ENCODE assay signal across 8 cellular contexts in genomic region chr17:8832711-8833352, GRCh38. TPM values are rescaled to one million over a fixed set of nuclear protein-coding genes. Genes with fewer than 3 reads are reported as not detected.
A peak's percentile ranks its signal among the peaks of the same experiment; 100 is the strongest.
DNase-seq lines count a peak whose midpoint lies in the region; ATAC-seq and TF ChIP-seq lines count a peak whose summit lies in the region.

No MANE protein-coding gene starts in this region.

- H3K4me3 Mint-ChIP-seq in MCF 10A (ENCODE audit: unreplicated experiment), result no peak overlapping the region
- H3K4me3 Mint-ChIP-seq in progenitor cell of endocrine pancreas (ENCODE audit: low read depth), result no peak overlapping the region

- CTCF ChIA-PET in MCF 10A (lab: Yijun Ruan, JAX), result interaction anchor here (0.6 kb wide), 1 partner anchor 273 kb away, joined by 4 read pairs; no protein-coding TSS in a partner anchor

- intact Hi-C loops in MCF 10A (cut with micrococcal nuclease), result no loop called here

- H3K27me3 Mint-ChIP-seq in MCF 10A (ENCODE audit: insufficient read depth, unreplicated experiment), result no peaks in the 10 kb centered on the region
- no peaks in the 10 kb centered on the region for H3K27me3 Mint-ChIP-seq in progenitor cell of endocrine pancreas

- no TSS peak for BruUV-seq in MCF 10A (replicated peaks; lab: Mats Ljungman, UMichigan)

- peak; percentile 8 for DNase-seq in EL
- DNase-seq in NCI-H774 (lab: John Stamatoyannopoulos, UW), result peak; percentile 0
- peak; percentile 6 for DNase-seq in MCF 10A (ENCODE audit: unreplicated experiment)
- no peak for DNase-seq in progenitor cell of endocrine pancreas (ENCODE audit: low spot score, unreplicated experiment)
- DNase-seq in NCI-H1092 (lab: John Stamatoyannopoulos, UW), result no peak

- H3K4me1 Mint-ChIP-seq in MCF 10A (ENCODE audit: insufficient read depth, unreplicated experiment) (peaks cover 7% of the 10 kb centered on the region), progenitor cell of endocrine pancreas (ENCODE audit: low read depth) (peaks cover 3% of the 10 kb centered on the region)

- TF ChIP-seq CTCF in MCF 10A (IDR thresholded peaks at IDR 0.05; ENCODE audit: unreplicated experiment), result peak; percentile 38
- peak; percentile 55 for TF ChIP-seq CTCF in progenitor cell of endocrine pancreas (IDR thresholded peaks at IDR 0.05; ENCODE audit: unreplicated experiment)

- H3K36me3 Mint-ChIP-seq in MCF 10A (ENCODE audit: insufficient read depth, unreplicated experiment) (no peaks in the 10 kb centered on the region), progenitor cell of endocrine pancreas (ENCODE audit: insufficient read depth) (no peaks in the 10 kb centered on the region)

- H3K9me3 Mint-ChIP-seq in MCF 10A (ENCODE audit: unreplicated experiment) (peaks cover 8% of the 10 kb centered on the region), progenitor cell of endocrine pancreas (ENCODE audit: low read depth) (no peaks in the 10 kb centered on the region)

- H3K27ac Mint-ChIP-seq in MCF 10A (ENCODE audit: low read depth, unreplicated experiment) (no peak overlapping the region), progenitor cell of endocrine pancreas (no peak overlapping the region)

- no peak for ATAC-seq in GM21423 (IDR thresholded peaks at IDR 0.05; ENCODE audit: unreplicated experiment)
- ATAC-seq in GM18907 (IDR thresholded peaks at IDR 0.05; ENCODE audit: unreplicated experiment), result no peak
- ATAC-seq in GM18870 (IDR thresholded peaks at IDR 0.05; ENCODE audit: unreplicated experiment), result no peak

- POLR2A ChIA-PET in MCF 10A (lab: Yijun Ruan, JAX), result no interaction called here

RNA-seq across cellular contexts. Expression of gene MFSD6L, which starts 33.7 kb away (rescaled TPM):
- total RNA-seq in MCF 10A (2022) (not detected in 2 replicates), progenitor cell of endocrine pancreas (10.7 and 11.2 TPM in 2 replicates)

RNA-seq across cellular contexts. Expression of gene PIK3R6, which starts 34.6 kb away (rescaled TPM):
- total RNA-seq in MCF 10A (2022) (not detected in 2 replicates), progenitor cell of endocrine pancreas (0.07 TPM in 1 of 2 replicates, not detected in the other)

Comparison
In these comparisons a context has a peak if more than half of its experiments do, and no peak if none do; other contexts are left out.
1. DNase-seq: peak in EL (single experiment), NCI-H774 (single experiment) and MCF 10A (single experiment); none in progenitor cell of endocrine pancreas (single experiment) and NCI-H1092 (single experiment).
2. RNA of gene MFSD6L, which starts 33.7 kb away (total RNA-seq): 10.7 to 11.2 TPM in progenitor cell of endocrine pancreas; not detected in MCF 10A; every median in the first group is over 10 times any median in the second.